Comparison of ENCODE assay signal across 8 cellular contexts in genomic region chr14:54881761-54882401, GRCh38. TPM values are rescaled to one million over a fixed set of nuclear protein-coding genes. Genes with fewer than 3 reads are reported as not detected.
A peak's percentile ranks its signal among the peaks of the same experiment; 100 is the strongest.
DNase-seq lines count a peak whose midpoint lies in the region; ATAC-seq and TF ChIP-seq lines count a peak whose summit lies in the region.

No MANE protein-coding gene starts in this region.

- H3K4me3 ChIP-seq in esophagus muscularis mucosa: peak overlapping the region; percentile 44 to 56 (median 49)
- no peak overlapping the region for H3K4me3 ChIP-seq in mesendoderm (ENCODE audit: low read length)

- H3K18ac ChIP-seq in mesendoderm (ENCODE audit: low read length): no peak overlapping the region

- no peak overlapping the region for H2BK5ac ChIP-seq in mesendoderm (ENCODE audit: low read length)

- H3K4me2 ChIP-seq in mesendoderm (ENCODE audit: low read length): no peak overlapping the region

- H3K9ac ChIP-seq in mesendoderm (ENCODE audit: low read length): no peak overlapping the region

- H3K4ac ChIP-seq in mesendoderm (ENCODE audit: low read depth, low read length): no peak overlapping the region

- no peaks in the 10 kb centered on the region for H3K36me3 ChIP-seq in esophagus muscularis mucosa
- no peaks in the 10 kb centered on the region for H3K36me3 ChIP-seq in mesendoderm (ENCODE audit: control insufficient read depth, insufficient read depth, low read length)

- no peaks in the 10 kb centered on the region for H3K9me3 ChIP-seq in esophagus muscularis mucosa

- no peaks in the 10 kb centered on the region for H3K27me3 ChIP-seq in esophagus muscularis mucosa
- H3K27me3 ChIP-seq in mesendoderm (ENCODE audit: insufficient read depth, low read length, poor library complexity): no peaks in the 10 kb centered on the region

- H4K8ac ChIP-seq in mesendoderm (ENCODE audit: low read depth, low read length): no peak overlapping the region

- DNase-seq in RPMI7951 (ENCODE audit: low read depth): peak; percentile 30
- peak; percentile 70 for DNase-seq in esophagus muscularis mucosa (ENCODE audit: extremely low spot score)
- DNase-seq in sciatic nerve (ENCODE audit: low spot score): no peak
- no peak for DNase-seq in mesendoderm
- no peak for DNase-seq in cortex of kidney (lab: John Stamatoyannopoulos, UW)
- no peak for DNase-seq in HK-2 (ENCODE audit: unreplicated experiment)

- no peak overlapping the region for H4K5ac ChIP-seq in mesendoderm (ENCODE audit: low read length)

- TF ChIP-seq CTCF in esophagus muscularis mucosa (IDR thresholded peaks at IDR 0.05): no peak

- no peak overlapping the region for H2AK5ac ChIP-seq in mesendoderm (ENCODE audit: low read length)

- TF ChIP-seq EP300 in esophagus muscularis mucosa (IDR thresholded peaks at IDR 0.05): no peak

- no peaks in the 10 kb centered on the region for H3K79me1 ChIP-seq in mesendoderm (ENCODE audit: low read length)

- 10% methylated on average over 5 of the region's 5 CpGs for WGBS in esophagus muscularis mucosa
- WGBS in mesendoderm (ENCODE audit: extremely low coverage, insufficient coverage, low lambda C conversion rate): no CpG with 5 or more reads among the region's 5 CpGs

- no peaks in the 10 kb centered on the region for H3K79me2 ChIP-seq in mesendoderm (ENCODE audit: control insufficient read depth, insufficient read depth, low read length)

- intact Hi-C loops in esophagus muscularis mucosa (cut with DNase I) (no loop called here), sciatic nerve (cut with DNase I) (no loop called here)

- peak; percentile 38 for ATAC-seq in GM18505 (IDR thresholded peaks at IDR 0.05; ENCODE audit: unreplicated experiment)
- peak; percentile 32 for ATAC-seq in HG02588 (IDR thresholded peaks at IDR 0.05; ENCODE audit: unreplicated experiment)
- ATAC-seq in sciatic nerve: peak; percentile 80

- no peak overlapping the region for H3K23ac ChIP-seq in mesendoderm (ENCODE audit: low read length)

- peaks cover 4 to 9% (median 6%) of the 10 kb centered on the region in 4 donors for H3K4me1 ChIP-seq in esophagus muscularis mucosa
- no peaks in the 10 kb centered on the region for H3K4me1 ChIP-seq in mesendoderm (ENCODE audit: control insufficient read depth, low read depth, low read length)

- no peak overlapping the region for H2BK120ac ChIP-seq in mesendoderm (ENCODE audit: low read depth, low read length)

- H3K27ac ChIP-seq in esophagus muscularis mucosa (replicated peaks in 1 of 4) (peak overlapping the region; percentile 67 to 70 (median 69)), mesendoderm (ENCODE audit: low read depth, low read length) (no peak overlapping the region)

- TF ChIP-seq POLR2A in GM18505 (IDR thresholded peaks at IDR 0.05; ENCODE audit: borderline replicate concordance, extremely low read depth, insufficient read depth, insufficient read length): no peak
- no peak for TF ChIP-seq POLR2A in esophagus muscularis mucosa (IDR thresholded peaks at IDR 0.05; ENCODE audit: low read depth)

- no peak overlapping the region for H3K56ac ChIP-seq in mesendoderm (ENCODE audit: low read length)

- no peak overlapping the region for H2BK15ac ChIP-seq in mesendoderm (replicated peaks; ENCODE audit: low read depth)

RNA-seq across cellular contexts. Expression of gene GCH1, which starts 20.7 kb away (rescaled TPM):
- total RNA-seq in RPMI7951 (2014; rRNA removed; shearing (Covaris generic)): 1.3 and 3.5 TPM in 2 replicates
- 1 to 10 TPM; 1.5 to 6.8 (median 1.7) TPM for total RNA-seq in esophagus muscularis mucosa
- 6.4 TPM for total RNA-seq in sciatic nerve
- polyA plus RNA-seq in mesendoderm (2013, experiment 1 of 2): 7.2 TPM
- 8.2 TPM for polyA plus RNA-seq in mesendoderm (2013, experiment 2 of 2)

Comparison
In these comparisons a context has a peak if more than half of its experiments do, and no peak if none do; other contexts are left out.
1. DNase-seq: peak in RPMI7951 (single experiment) and esophagus muscularis mucosa (single experiment); none in sciatic nerve (single experiment), mesendoderm (single experiment), cortex of kidney (single experiment) and HK-2 (single experiment).
2. Peak in every context shown above with its lines, with median percentiles within 50 percentile points of each other: ATAC-seq.